ENCODE assay signal across 22 cellular contexts in the genomic region with DNA sequence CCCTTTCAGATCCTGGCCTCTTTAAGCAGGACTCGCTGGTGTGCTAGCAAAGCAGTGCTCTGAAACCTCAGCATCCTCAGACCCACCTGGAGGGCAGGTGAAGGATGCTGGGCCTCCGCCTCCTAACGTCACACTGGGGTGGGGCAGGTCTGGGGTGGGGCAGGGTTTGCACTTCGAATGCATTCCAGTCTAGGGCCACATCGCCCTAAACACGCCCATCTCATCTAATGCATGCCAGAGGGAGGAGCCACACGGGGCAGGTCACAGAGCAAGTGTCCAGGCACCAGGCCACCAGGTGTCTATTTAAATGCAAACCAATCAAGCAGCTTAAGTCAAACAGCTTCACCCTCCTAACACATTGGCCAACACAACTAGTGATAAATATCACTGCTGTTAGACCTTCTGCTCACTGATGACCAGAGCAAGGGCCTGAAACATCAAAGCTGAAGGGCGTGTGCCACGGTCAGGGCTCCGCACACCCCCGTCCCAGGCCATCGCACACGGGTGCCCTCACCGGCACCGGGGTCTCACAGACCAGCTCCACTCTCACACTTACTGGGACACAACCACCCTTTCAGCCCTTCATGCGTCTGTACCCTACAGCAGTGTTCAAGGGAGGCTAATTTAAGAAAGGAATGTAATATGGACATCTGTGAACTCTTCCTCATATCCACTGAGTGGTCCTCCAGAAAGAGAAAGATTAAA. TPM values are rescaled to one million over a fixed set of nuclear protein-coding genes. Genes with fewer than 3 reads are reported as not detected.
DNase-seq lines count a peak whose midpoint lies in the region; TF ChIP-seq lines count a peak whose summit lies in the region.
"Had no signal": no experiment of that assay in that cellular context is flagged by ENCODE, and none has a peak within 500 bp of the region (broad histone marks: within the 10 kb centered on the region; RNA-seq: fewer than 3 reads in every experiment).

No MANE protein-coding gene starts in this region.

- H3K36me3 ChIP-seq in Peyer's patch (no peaks in the 10 kb centered on the region), hepatocyte (replicated peaks; ENCODE audit: insufficient read depth, low read depth) (no peaks in the 10 kb centered on the region), neuronal stem cell (replicated peaks in 1 of 2; ENCODE audit: control insufficient read depth in 2 of 2, insufficient read depth in 2 of 2, low read length in 2 of 2) (peaks cover 2 to 7% of the 10 kb centered on the region in 2 donors), MM.1S (replicated peaks; ENCODE audit: insufficient read depth, low read length) (no peaks in the 10 kb centered on the region), A673 (ENCODE audit: insufficient read depth, low read length, poor library complexity, severe bottlenecking) (no peaks in the 10 kb centered on the region)

- CTCF ChIA-PET in Calu3 (lab: Charles Lee) (no interaction called here), A673 (lab: Charles Lee) (no interaction called here)

- DNase-seq in Calu3 (peak; percentile 72), Peyer's patch (peak in 2 of 3 donors; percentile 81 to 87), hepatocyte (ENCODE audit: low spot score) (peak; percentile 63), neuronal stem cell (ENCODE audit: low spot score) (no peak), MM.1S (no peak), A673 (ENCODE audit: low spot score) (no peak), NCI-H2107 treated with DMSO at 0.1 percent for 48 hours (lab: John Stamatoyannopoulos, UW; ENCODE audit: unreplicated experiment) (no peak), GOT3 (lab: John Stamatoyannopoulos, UW) (no peak)
- DNase-seq: ACHN; activated naive CD4-positive, alpha-beta T cell; anterior cingulate cortex; CD4-positive, CD25-positive, alpha-beta regulatory T cell; cerebellar nuclear complex; EL; kidney glomerular epithelial cell; NCI-H187; NCI-H446; psoas muscle; SHP77 treated with DMSO at 0.1 percent for 48 hours; stimulated activated CD4-positive, alpha-beta T cell treated with anti-CD3 and anti-CD28 coated beads, Interleukin-12 subunit alpha, Interleukin-12 subunit beta, amount 100 ng/mL, for 4 hours; T-helper 2 cell had no signal

- intact Hi-C loops in Calu3 (cut with micrococcal nuclease; ENCODE audit: unreplicated experiment) (no loop called here), A673 (cut with micrococcal nuclease; ENCODE audit: unreplicated experiment) (no loop called here)

- H3K27ac ChIP-seq in Peyer's patch: peak overlapping the region in 1 of 4 donors; percentile 52
- peak overlapping the region; percentile 58 for H3K27ac ChIP-seq in hepatocyte
- no peak overlapping the region for H3K27ac ChIP-seq in neuronal stem cell (replicated peaks; ENCODE audit: low read length)
- H3K27ac ChIP-seq in MM.1S (ENCODE audit: low read length): no peak overlapping the region
- H3K27ac ChIP-seq in A673 (ENCODE audit: low read depth, low read length, poor library complexity, severe bottlenecking): no peak overlapping the region
- H3K27ac ChIP-seq: psoas muscle, tibial nerve had no signal

- 92% methylated on average over 16 of the region's 16 CpGs for WGBS in hepatocyte (ENCODE audit: low lambda C conversion rate, missing lambda C conversion rate)
- no CpG with 5 or more reads among the region's 16 CpGs for WGBS in neuronal stem cell (ENCODE audit: extremely low coverage in 2 of 2, insufficient read length in 2 of 2, insufficient replicate concordance in 1 of 2), 2 donors

- H2BK12ac ChIP-seq in neuronal stem cell (ENCODE audit: low read length): no peak overlapping the region

- no TSS peak for BruUV-seq in Calu3 (replicated peaks; lab: Mats Ljungman, UMichigan)
- BruUV-seq in A673 (replicated peaks; lab: Mats Ljungman, UMichigan): no TSS peak

- TF ChIP-seq CTCF in Calu3 (IDR thresholded peaks at IDR 0.05; ENCODE audit: unreplicated experiment): no peak
- TF ChIP-seq CTCF in Peyer's patch (IDR thresholded peaks at IDR 0.05): peak in 2 of 6 experiments; percentile 1 to 32
- TF ChIP-seq CTCF in hepatocyte (IDR thresholded peaks at IDR 0.05; ENCODE audit: poor library complexity): no peak
- TF ChIP-seq CTCF in MM.1S (IDR thresholded peaks at IDR 0.05; ENCODE audit: low read length): no peak
- TF ChIP-seq CTCF in A673 (conservative IDR thresholded peaks at IDR 0.05; ENCODE audit: low read depth, low read length): no peak

- H4K20me1 ChIP-seq in hepatocyte (ENCODE audit: insufficient read depth, poor library complexity, severe bottlenecking) (peaks cover 26% of the 10 kb centered on the region), MM.1S (ENCODE audit: insufficient read depth, low read length) (no peaks in the 10 kb centered on the region)

- H3K27me3 ChIP-seq in Peyer's patch: no peaks in the 10 kb centered on the region
- no peaks in the 10 kb centered on the region for H3K27me3 ChIP-seq in hepatocyte
- no peaks in the 10 kb centered on the region for H3K27me3 ChIP-seq in neuronal stem cell (ENCODE audit: control insufficient read depth in 3 of 3, insufficient read depth in 3 of 3, low read depth in 1 of 3, low read length in 3 of 3)
- no peaks in the 10 kb centered on the region for H3K27me3 ChIP-seq in MM.1S (replicated peaks; ENCODE audit: insufficient read depth, low read length)
- H3K27me3 ChIP-seq in A673 (replicated peaks; ENCODE audit: insufficient read depth, low read depth, low read length, poor library complexity): no peaks in the 10 kb centered on the region
- H3K27me3 ChIP-seq: tibial nerve had no signal

- H3K79me1 ChIP-seq in neuronal stem cell (ENCODE audit: low read depth, low read length): peaks cover 29% of the 10 kb centered on the region

- no peaks in the 10 kb centered on the region for H3K36me3 Mint-ChIP-seq in Calu3 (ENCODE audit: insufficient read depth, unreplicated experiment)
- H3K36me3 Mint-ChIP-seq: CD4-positive, CD25-positive, alpha-beta regulatory T cell had no signal

- H2BK5ac ChIP-seq in neuronal stem cell (ENCODE audit: low read length): no peak overlapping the region

- H3K9ac ChIP-seq in neuronal stem cell (ENCODE audit: low read depth, low read length, poor library complexity) (peak overlapping the region; percentile 2), MM.1S (ENCODE audit: low read length) (no peak overlapping the region)

- H3K4me3 ChIP-seq in Peyer's patch (no peak overlapping the region), hepatocyte (no peak overlapping the region), neuronal stem cell (ENCODE audit: low read length in 2 of 2) (no peak overlapping the region), MM.1S (ENCODE audit: low read length) (no peak overlapping the region), A673 (ENCODE audit: low read depth, low read length, poor library complexity, severe bottlenecking) (no peak overlapping the region)
- H3K4me3 ChIP-seq: psoas muscle, tibial nerve had no signal

- H2BK120ac ChIP-seq in neuronal stem cell (ENCODE audit: low read depth, low read length): no peak overlapping the region

- H3K9me3 ChIP-seq in Peyer's patch (peaks cover 0 to 6% (median 0%) of the 10 kb centered on the region in 4 donors), hepatocyte (ENCODE audit: low read depth) (no peaks in the 10 kb centered on the region), neuronal stem cell (replicated peaks in 1 of 2; ENCODE audit: control insufficient read depth in 2 of 2, insufficient read depth in 1 of 2, low read depth in 1 of 2, low read length in 2 of 2) (peaks cover 7 to 14% of the 10 kb centered on the region in 2 donors), MM.1S (replicated peaks; ENCODE audit: insufficient read depth, low read length) (no peaks in the 10 kb centered on the region), A673 (ENCODE audit: low read depth, low read length, poor library complexity, severe bottlenecking) (peaks cover 10% of the 10 kb centered on the region)

- peaks cover 8% of the 10 kb centered on the region for H3K4me1 Mint-ChIP-seq in Calu3 (ENCODE audit: low read depth, unreplicated experiment)

- no peaks in the 10 kb centered on the region for H3F3A ChIP-seq in MM.1S (ENCODE audit: insufficient read depth, low read length)

- no peak for TF ChIP-seq POLR2A in Peyer's patch (IDR thresholded peaks at IDR 0.05)

- no peak overlapping the region for H3K4me3 Mint-ChIP-seq in Calu3 (ENCODE audit: low read depth, unreplicated experiment)
- H3K4me3 Mint-ChIP-seq: CD4-positive, CD25-positive, alpha-beta regulatory T cell had no signal

- H3K18ac ChIP-seq in neuronal stem cell (ENCODE audit: low read length): peak overlapping the region; percentile 15

- POLR2A ChIA-PET in A673 (lab: Charles Lee; ENCODE audit: low non-redundant PET): no interaction called here

- no peak overlapping the region for H2BK15ac ChIP-seq in neuronal stem cell (ENCODE audit: low read length)

- no peak overlapping the region for H3K23ac ChIP-seq in neuronal stem cell (ENCODE audit: low read depth, low read length, poor library complexity)

- H3K27me3 Mint-ChIP-seq in Calu3 (ENCODE audit: unreplicated experiment): no peaks in the 10 kb centered on the region
- H3K27me3 Mint-ChIP-seq: CD4-positive, CD25-positive, alpha-beta regulatory T cell had no signal

- H3K4me2 ChIP-seq in hepatocyte (no peak overlapping the region), neuronal stem cell (ENCODE audit: insufficient read depth, low read length, poor library complexity, severe bottlenecking) (no peak overlapping the region), MM.1S (ENCODE audit: low read depth, low read length) (no peak overlapping the region)

- no peak overlapping the region for H4K91ac ChIP-seq in neuronal stem cell (ENCODE audit: low read depth, low read length, poor library complexity)

- H3K4ac ChIP-seq in neuronal stem cell (ENCODE audit: low read length): no peak overlapping the region

- no peaks in the 10 kb centered on the region for H3K9me2 ChIP-seq in hepatocyte (replicated peaks; ENCODE audit: insufficient read depth)
- H3K9me2 ChIP-seq in MM.1S (replicated peaks; ENCODE audit: insufficient read depth, low read length): no peaks in the 10 kb centered on the region

- H2AK5ac ChIP-seq in neuronal stem cell (ENCODE audit: low read depth, low read length): no peak overlapping the region

- H3K9me3 Mint-ChIP-seq in Calu3 (ENCODE audit: low read depth, unreplicated experiment): peaks cover 4% of the 10 kb centered on the region
- H3K9me3 Mint-ChIP-seq: CD4-positive, CD25-positive, alpha-beta regulatory T cell had no signal

- peaks cover 0 to 5% (median 0%) of the 10 kb centered on the region in 4 donors for H3K4me1 ChIP-seq in Peyer's patch
- no peaks in the 10 kb centered on the region for H3K4me1 ChIP-seq in hepatocyte (ENCODE audit: insufficient read depth)
- H3K4me1 ChIP-seq in neuronal stem cell (ENCODE audit: control insufficient read depth in 2 of 2, insufficient read depth in 1 of 2, low read depth in 1 of 2, low read length in 2 of 2): peaks cover 0 to 8% of the 10 kb centered on the region in 2 donors
- no peaks in the 10 kb centered on the region for H3K4me1 ChIP-seq in MM.1S (ENCODE audit: low read length)
- H3K4me1 ChIP-seq in A673 (ENCODE audit: insufficient read depth, low read length, poor library complexity, severe bottlenecking): no peaks in the 10 kb centered on the region
- H3K4me1 ChIP-seq: psoas muscle had no signal

- H3K14ac ChIP-seq in neuronal stem cell (ENCODE audit: low read length): no peak overlapping the region

- no peak overlapping the region for H3K27ac Mint-ChIP-seq in Calu3 (ENCODE audit: unreplicated experiment)

- H3K79me2 ChIP-seq in hepatocyte (peaks cover 78% of the 10 kb centered on the region), MM.1S (ENCODE audit: low read length) (no peaks in the 10 kb centered on the region)

- no peak overlapping the region for H4K8ac ChIP-seq in neuronal stem cell (ENCODE audit: low read depth, low read length)

- H2AFZ ChIP-seq in hepatocyte (no peak overlapping the region), neuronal stem cell (ENCODE audit: low read length) (no peak overlapping the region), MM.1S (ENCODE audit: low read length) (no peak overlapping the region)

RNA-seq across cellular contexts. Expression of a gene that starts 47.1 kb away (rescaled TPM):
- total RNA-seq in Calu3 (2022) (11.0 and 13.2 TPM in 2 replicates), Peyer's patch (10 to 100 TPM in 3 of 4 donors, 1 to 10 TPM in 1; 8.4 to 22.7 (median 16.8) TPM), hepatocyte (9.9 and 12.8 TPM in 2 replicates), A673 (2021) (13.2 and 16.5 TPM in 2 replicates)
- polyA plus RNA-seq in hepatocyte: 11.1 and 13.2 TPM in 2 replicates
- 8.1 TPM for polyA plus RNA-seq in neuronal stem cell (2013, experiment 1 of 2)
- polyA plus RNA-seq in neuronal stem cell (2013, experiment 2 of 2): 8.4 TPM

Comparison
In these comparisons a context has a peak if more than half of its experiments do, and no peak if none do; other contexts are left out.
1. DNase-seq: peak in Calu3 (single experiment), Peyer's patch (2 of 3) and hepatocyte (single experiment); none in neuronal stem cell (single experiment), MM.1S (single experiment), A673 (single experiment), NCI-H2107 treated with DMSO at 0.1 percent for 48 hours (single experiment) and GOT3 (single experiment).